In genomic region chr2:37367310-37367709, GRCh38 we compare ENCODE assay signal across 11 cellular contexts. TPM values are rescaled to one million over a fixed set of nuclear protein-coding genes. Genes with fewer than 3 reads are reported as not detected.
"Had no signal": no experiment of that assay in that cellular context is flagged by ENCODE, and none has a peak within 500 bp of the region (broad histone marks: within the 10 kb centered on the region; RNA-seq: fewer than 3 reads in every experiment).

No MANE protein-coding gene starts in this region.

- DNase-seq: activated CD4-positive, CD25-positive, alpha-beta regulatory T cell; erythroblast; islet precursor cell; midbrain; ovary; stimulated activated CD4-positive, alpha-beta T cell treated with anti-CD3 and anti-CD28 coated beads, Interleukin-1b, Interleukin-23, amount 100 ng/mL, for 48 hours; thyroid gland; uterus had no signal

- ATAC-seq: left lobe of liver, sciatic nerve had no signal

- H3K9me3 ChIP-seq: ovary, thyroid gland, uterus had no signal

RNA-seq across cellular contexts. Expression of gene QPCT, which starts 22.9 kb away (rescaled TPM):
- total RNA-seq: T-helper 2 cell treated with Interferon-gamma antibody and Interleukin-4, amounts not matched to agents 100 ng/mL and 5 ng/mL, for 36 hours had no signal
